Comparison of ENCODE assay signal across 1 cellular context in the genomic region with DNA sequence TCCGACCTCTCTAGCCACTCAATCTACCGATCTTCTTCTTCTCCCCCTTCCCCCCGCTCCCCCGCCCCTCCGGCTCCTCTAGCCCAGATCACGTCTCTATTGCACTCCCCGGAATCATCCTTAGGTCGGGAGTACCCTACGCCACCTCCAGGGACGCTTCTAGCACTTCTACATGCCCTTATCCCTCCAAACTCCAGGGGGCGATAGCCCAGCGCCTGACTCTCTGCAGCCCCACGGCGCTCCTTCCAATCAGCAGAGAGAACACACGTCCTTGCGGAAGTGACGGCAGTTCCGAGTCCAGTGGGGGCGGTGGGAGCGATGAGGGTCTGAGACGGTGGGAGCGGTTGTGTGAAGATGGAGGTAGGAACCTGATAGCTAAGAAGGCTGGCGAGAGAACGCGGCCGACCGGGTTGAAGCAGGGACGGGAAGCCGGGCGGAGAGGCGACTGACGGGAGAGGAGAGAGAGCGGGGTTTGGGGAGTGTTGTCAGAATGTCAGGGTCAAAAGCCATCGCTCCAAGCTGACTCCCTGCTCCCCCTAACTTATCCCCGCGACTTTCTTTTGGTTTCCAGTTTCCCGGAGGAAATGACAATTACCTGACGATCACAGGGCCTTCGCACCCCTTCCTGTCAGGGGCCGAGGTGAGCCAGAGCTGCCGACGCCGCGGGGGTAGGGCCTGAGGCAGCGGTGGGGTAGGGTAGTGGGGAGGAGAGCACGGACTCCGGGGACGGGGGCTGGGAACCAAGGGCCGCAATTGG.
A peak's percentile ranks its signal among the peaks of the same experiment; 100 is the strongest.
TF ChIP-seq lines count a peak whose summit lies in the region.

A gene (minus strand): TSS at position 35 of the 757 bp plus-strand sequence. CDS start 87 bp downstream, outside the sequence.
A gene (plus strand): TSS at position 271 of the 757 bp plus-strand sequence. CDS start 84 bp downstream, at position 355.

TF ChIP-seq in HepG2, 621 proteins besides CTCF, POLR2A, EP300 and RAD21 (continued from another document and continues in another):
- TF ChIP-seq, protein P1, sequence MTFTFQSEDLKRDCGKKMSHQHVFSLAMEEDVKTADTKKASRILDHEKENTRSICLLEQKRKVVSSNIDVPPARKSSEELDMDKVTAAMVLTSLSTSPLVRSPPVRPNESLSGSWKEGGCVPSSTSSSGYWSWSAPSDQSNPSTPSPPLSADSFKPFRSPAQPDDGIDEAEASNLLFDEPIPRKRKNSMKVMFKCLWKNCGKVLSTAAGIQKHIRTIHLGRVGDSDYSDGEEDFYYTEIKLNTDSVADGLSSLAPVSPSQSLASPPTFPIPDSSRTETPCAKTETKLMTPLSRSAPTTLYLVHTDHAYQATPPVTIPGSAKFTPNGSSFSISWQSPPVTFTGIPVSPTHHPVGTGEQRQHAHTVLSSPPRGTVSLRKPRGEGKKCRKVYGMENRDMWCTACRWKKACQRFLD (CRISPR knock-in tag; IDR thresholded peaks at IDR 0.05; ENCODE audit: borderline replicate concordance) = peak; percentile 78; the same call in 1 of the 2 replicates
- 0 out of 2 replicates have a peak, but pooled peaks have one; percentile 69 for TF ChIP-seq EED (CRISPR knock-in tag; IDR thresholded peaks at IDR 0.05)
- peak; percentile 75; the same call in 1 of the 2 replicates for TF ChIP-seq ZNF773 (CRISPR knock-in tag; IDR thresholded peaks at IDR 0.05; ENCODE audit: borderline replicate concordance)
- 0 out of 2 replicates have a peak, but pooled peaks have one; percentile 72 for TF ChIP-seq ZNF251 (CRISPR knock-in tag; IDR thresholded peaks at IDR 0.05)
- no peak for TF ChIP-seq ZNF451 (CRISPR knock-in tag; IDR thresholded peaks at IDR 0.05)
- peak; percentile 37; the same call in 1 of the 2 replicates for TF ChIP-seq ZBTB3 (CRISPR knock-in tag; IDR thresholded peaks at IDR 0.05; ENCODE audit: borderline replicate concordance, low read depth)
- TF ChIP-seq, protein P2, sequence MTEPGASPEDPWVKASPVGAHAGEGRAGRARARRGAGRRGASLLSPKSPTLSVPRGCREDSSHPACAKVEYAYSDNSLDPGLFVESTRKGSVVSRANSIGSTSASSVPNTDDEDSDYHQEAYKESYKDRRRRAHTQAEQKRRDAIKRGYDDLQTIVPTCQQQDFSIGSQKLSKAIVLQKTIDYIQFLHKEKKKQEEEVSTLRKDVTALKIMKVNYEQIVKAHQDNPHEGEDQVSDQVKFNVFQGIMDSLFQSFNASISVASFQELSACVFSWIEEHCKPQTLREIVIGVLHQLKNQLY (CRISPR knock-in tag; IDR thresholded peaks at IDR 0.05) = no peak
- TF ChIP-seq ETV5 (CRISPR knock-in tag; IDR thresholded peaks at IDR 0.05; ENCODE audit: borderline replicate concordance) = peak; percentile 84
- 0 out of 2 replicates have a peak, but pooled peaks have one; percentile 65 for TF ChIP-seq JUN (CRISPR knock-in tag; IDR thresholded peaks at IDR 0.05)
- TF ChIP-seq EHMT2 (IDR thresholded peaks at IDR 0.05; ENCODE audit: borderline replicate concordance, low read depth, low read length) = peak; percentile 63; the same call in 1 of the 2 replicates
- TF ChIP-seq ATRX (CRISPR knock-in tag; IDR thresholded peaks at IDR 0.05; ENCODE audit: borderline replicate concordance) = no peak
- no peak for TF ChIP-seq ZNF570 (CRISPR knock-in tag; IDR thresholded peaks at IDR 0.05; ENCODE audit: borderline replicate concordance)
- peak; percentile 70 for TF ChIP-seq AGO1 (IDR thresholded peaks at IDR 0.05; ENCODE audit: low read depth, low read length, poor library complexity, severe bottlenecking)
- peak; percentile 69 for TF ChIP-seq ZEB1 (IDR thresholded peaks at IDR 0.05; ENCODE audit: insufficient replicate concordance, low read depth)
- TF ChIP-seq, protein P3, sequence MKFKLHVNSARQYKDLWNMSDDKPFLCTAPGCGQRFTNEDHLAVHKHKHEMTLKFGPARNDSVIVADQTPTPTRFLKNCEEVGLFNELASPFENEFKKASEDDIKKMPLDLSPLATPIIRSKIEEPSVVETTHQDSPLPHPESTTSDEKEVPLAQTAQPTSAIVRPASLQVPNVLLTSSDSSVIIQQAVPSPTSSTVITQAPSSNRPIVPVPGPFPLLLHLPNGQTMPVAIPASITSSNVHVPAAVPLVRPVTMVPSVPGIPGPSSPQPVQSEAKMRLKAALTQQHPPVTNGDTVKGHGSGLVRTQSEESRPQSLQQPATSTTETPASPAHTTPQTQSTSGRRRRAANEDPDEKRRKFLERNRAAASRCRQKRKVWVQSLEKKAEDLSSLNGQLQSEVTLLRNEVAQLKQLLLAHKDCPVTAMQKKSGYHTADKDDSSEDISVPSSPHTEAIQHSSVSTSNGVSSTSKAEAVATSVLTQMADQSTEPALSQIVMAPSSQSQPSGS (CRISPR knock-in tag; IDR thresholded peaks at IDR 0.05) = peak; percentile 93; the same call in 1 of the 2 replicates
- no peak for TF ChIP-seq TBP (CRISPR knock-in tag; IDR thresholded peaks at IDR 0.05)
- no peak for TF ChIP-seq MATR3 (CRISPR knock-in tag; IDR thresholded peaks at IDR 0.05)
- TF ChIP-seq ZNF17 (CRISPR knock-in tag; IDR thresholded peaks at IDR 0.05) = no peak
- TF ChIP-seq ZNF781 (CRISPR knock-in tag; IDR thresholded peaks at IDR 0.05; ENCODE audit: borderline replicate concordance, not compliant biosample characterization) = no peak
- TF ChIP-seq ZNF24 (IDR thresholded peaks at IDR 0.05) = 0 out of 2 replicates have a peak, but pooled peaks have one; percentile 55
- peak; percentile 90 for TF ChIP-seq ELF3 (CRISPR knock-in tag; IDR thresholded peaks at IDR 0.05)
- TF ChIP-seq, protein P4, sequence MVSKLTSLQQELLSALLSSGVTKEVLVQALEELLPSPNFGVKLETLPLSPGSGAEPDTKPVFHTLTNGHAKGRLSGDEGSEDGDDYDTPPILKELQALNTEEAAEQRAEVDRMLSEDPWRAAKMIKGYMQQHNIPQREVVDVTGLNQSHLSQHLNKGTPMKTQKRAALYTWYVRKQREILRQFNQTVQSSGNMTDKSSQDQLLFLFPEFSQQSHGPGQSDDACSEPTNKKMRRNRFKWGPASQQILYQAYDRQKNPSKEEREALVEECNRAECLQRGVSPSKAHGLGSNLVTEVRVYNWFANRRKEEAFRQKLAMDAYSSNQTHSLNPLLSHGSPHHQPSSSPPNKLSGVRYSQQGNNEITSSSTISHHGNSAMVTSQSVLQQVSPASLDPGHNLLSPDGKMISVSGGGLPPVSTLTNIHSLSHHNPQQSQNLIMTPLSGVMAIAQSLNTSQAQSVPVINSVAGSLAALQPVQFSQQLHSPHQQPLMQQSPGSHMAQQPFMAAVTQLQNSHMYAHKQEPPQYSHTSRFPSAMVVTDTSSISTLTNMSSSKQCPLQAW (CRISPR knock-in tag; IDR thresholded peaks at IDR 0.05) = peak; percentile 91
- no peak for TF ChIP-seq ZNF382 (CRISPR knock-in tag; IDR thresholded peaks at IDR 0.05; ENCODE audit: borderline replicate concordance)
- no peak for TF ChIP-seq KDM6A (CRISPR knock-in tag; IDR thresholded peaks at IDR 0.05; ENCODE audit: low read depth)
- TF ChIP-seq, protein P5, sequence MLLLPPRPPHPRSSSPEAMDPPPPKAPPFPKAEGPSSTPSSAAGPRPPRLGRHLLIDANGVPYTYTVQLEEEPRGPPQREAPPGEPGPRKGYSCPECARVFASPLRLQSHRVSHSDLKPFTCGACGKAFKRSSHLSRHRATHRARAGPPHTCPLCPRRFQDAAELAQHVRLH (CRISPR knock-in tag; IDR thresholded peaks at IDR 0.05; ENCODE audit: borderline replicate concordance, low read depth) = 0 out of 2 replicates have a peak, but pooled peaks have one; percentile 40
- TF ChIP-seq SMAD1 (CRISPR knock-in tag; IDR thresholded peaks at IDR 0.05; ENCODE audit: borderline replicate concordance, low read depth) = peak; percentile 61; the same call in 1 of the 2 replicates
- TF ChIP-seq BRD4 (CRISPR knock-in tag; IDR thresholded peaks at IDR 0.05) = 0 out of 2 replicates have a peak, but pooled peaks have one; percentile 73
- TF ChIP-seq CCDC6 (CRISPR knock-in tag; IDR thresholded peaks at IDR 0.05) = peak; percentile 62; the same call in 1 of the 2 replicates
- peak; percentile 81 for TF ChIP-seq ZNF670 (CRISPR knock-in tag; IDR thresholded peaks at IDR 0.05; ENCODE audit: borderline replicate concordance)
- TF ChIP-seq ZNF101 (CRISPR knock-in tag; IDR thresholded peaks at IDR 0.05; ENCODE audit: borderline replicate concordance, low read depth) = no peak
- TF ChIP-seq ZNF138 (CRISPR knock-in tag; IDR thresholded peaks at IDR 0.05; ENCODE audit: low read depth) = no peak
- TF ChIP-seq ZKSCAN5 (CRISPR knock-in tag; IDR thresholded peaks at IDR 0.05) = 0 out of 2 replicates have a peak, but pooled peaks have one; percentile 10
- TF ChIP-seq CENPT (CRISPR knock-in tag; IDR thresholded peaks at IDR 0.05; ENCODE audit: low read depth) = peak; percentile 50; the same call in 1 of the 2 replicates
- TF ChIP-seq ZNF703 (CRISPR knock-in tag; IDR thresholded peaks at IDR 0.05; ENCODE audit: borderline replicate concordance) = no peak
- TF ChIP-seq CBFB (CRISPR knock-in tag; IDR thresholded peaks at IDR 0.05) = peak; percentile 78
- TF ChIP-seq, protein P6, sequence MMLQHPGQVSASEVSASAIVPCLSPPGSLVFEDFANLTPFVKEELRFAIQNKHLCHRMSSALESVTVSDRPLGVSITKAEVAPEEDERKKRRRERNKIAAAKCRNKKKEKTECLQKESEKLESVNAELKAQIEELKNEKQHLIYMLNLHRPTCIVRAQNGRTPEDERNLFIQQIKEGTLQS (CRISPR knock-in tag; IDR thresholded peaks at IDR 0.05) = 0 out of 2 replicates have a peak, but pooled peaks have one; percentile 36
- TF ChIP-seq, protein P7, sequence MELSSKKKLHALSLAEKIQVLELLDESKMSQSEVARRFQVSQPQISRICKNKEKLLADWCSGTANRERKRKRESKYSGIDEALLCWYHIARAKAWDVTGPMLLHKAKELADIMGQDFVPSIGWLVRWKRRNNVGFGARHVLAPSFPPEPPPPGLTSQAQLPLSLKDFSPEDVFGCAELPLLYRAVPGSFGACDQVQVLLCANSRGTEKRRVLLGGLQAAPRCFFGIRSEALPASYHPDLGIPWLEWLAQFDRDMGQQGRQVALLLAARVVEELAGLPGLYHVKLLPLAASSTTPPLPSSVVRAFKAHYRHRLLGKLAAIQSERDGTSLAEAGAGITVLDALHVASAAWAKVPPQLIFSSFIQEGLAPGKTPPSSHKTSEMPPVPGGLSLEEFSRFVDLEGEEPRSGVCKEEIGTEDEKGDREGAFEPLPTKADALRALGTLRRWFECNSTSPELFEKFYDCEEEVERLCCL (CRISPR knock-in tag; IDR thresholded peaks at IDR 0.05; ENCODE audit: borderline replicate concordance) = no peak
- TF ChIP-seq KLF11 (CRISPR knock-in tag; IDR thresholded peaks at IDR 0.05) = peak; percentile 66; the same call in 1 of the 2 replicates
- no peak for TF ChIP-seq ZNF615 (CRISPR knock-in tag; IDR thresholded peaks at IDR 0.05; ENCODE audit: borderline replicate concordance)
- TF ChIP-seq ZNF775 (CRISPR knock-in tag; IDR thresholded peaks at IDR 0.05; ENCODE audit: borderline replicate concordance) = 0 out of 2 replicates have a peak, but pooled peaks have one; percentile 43
- no peak; the same call in 1 of the 2 replicates for TF ChIP-seq SOX5 (CRISPR knock-in tag; IDR thresholded peaks at IDR 0.05; ENCODE audit: borderline replicate concordance)
- no peak for TF ChIP-seq RFX3 (CRISPR knock-in tag; IDR thresholded peaks at IDR 0.05)
- TF ChIP-seq, protein P8, sequence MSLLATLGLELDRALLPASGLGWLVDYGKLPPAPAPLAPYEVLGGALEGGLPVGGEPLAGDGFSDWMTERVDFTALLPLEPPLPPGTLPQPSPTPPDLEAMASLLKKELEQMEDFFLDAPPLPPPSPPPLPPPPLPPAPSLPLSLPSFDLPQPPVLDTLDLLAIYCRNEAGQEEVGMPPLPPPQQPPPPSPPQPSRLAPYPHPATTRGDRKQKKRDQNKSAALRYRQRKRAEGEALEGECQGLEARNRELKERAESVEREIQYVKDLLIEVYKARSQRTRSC (CRISPR knock-in tag; IDR thresholded peaks at IDR 0.05; ENCODE audit: low read depth) = 0 out of 2 replicates have a peak, but pooled peaks have one; percentile 39
- TF ChIP-seq SIN3B (IDR thresholded peaks at IDR 0.05; ENCODE audit: low read length) = peak; percentile 87
- peak; percentile 42; the same call in 1 of the 2 replicates for TF ChIP-seq JDP2 (CRISPR knock-in tag; IDR thresholded peaks at IDR 0.05; ENCODE audit: borderline replicate concordance)
- TF ChIP-seq SIX4 (CRISPR knock-in tag; IDR thresholded peaks at IDR 0.05) = peak; percentile 85
- peak; percentile 66; the same call in 1 of the 2 replicates for TF ChIP-seq ZNF263 (CRISPR knock-in tag; IDR thresholded peaks at IDR 0.05)
- no peak for TF ChIP-seq ZNF354B (CRISPR knock-in tag; IDR thresholded peaks at IDR 0.05)
- TF ChIP-seq ZNF329 (CRISPR knock-in tag; IDR thresholded peaks at IDR 0.05; ENCODE audit: low read depth) = no peak
- TF ChIP-seq, protein P9, sequence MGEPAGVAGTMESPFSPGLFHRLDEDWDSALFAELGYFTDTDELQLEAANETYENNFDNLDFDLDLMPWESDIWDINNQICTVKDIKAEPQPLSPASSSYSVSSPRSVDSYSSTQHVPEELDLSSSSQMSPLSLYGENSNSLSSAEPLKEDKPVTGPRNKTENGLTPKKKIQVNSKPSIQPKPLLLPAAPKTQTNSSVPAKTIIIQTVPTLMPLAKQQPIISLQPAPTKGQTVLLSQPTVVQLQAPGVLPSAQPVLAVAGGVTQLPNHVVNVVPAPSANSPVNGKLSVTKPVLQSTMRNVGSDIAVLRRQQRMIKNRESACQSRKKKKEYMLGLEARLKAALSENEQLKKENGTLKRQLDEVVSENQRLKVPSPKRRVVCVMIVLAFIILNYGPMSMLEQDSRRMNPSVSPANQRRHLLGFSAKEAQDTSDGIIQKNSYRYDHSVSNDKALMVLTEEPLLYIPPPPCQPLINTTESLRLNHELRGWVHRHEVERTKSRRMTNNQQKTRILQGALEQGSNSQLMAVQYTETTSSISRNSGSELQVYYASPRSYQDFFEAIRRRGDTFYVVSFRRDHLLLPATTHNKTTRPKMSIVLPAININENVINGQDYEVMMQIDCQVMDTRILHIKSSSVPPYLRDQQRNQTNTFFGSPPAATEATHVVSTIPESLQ (CRISPR knock-in tag; conservative IDR thresholded peaks at IDR 0.05) = no peak
